ENCODE assay signal across 9 cellular contexts in the genomic region with DNA sequence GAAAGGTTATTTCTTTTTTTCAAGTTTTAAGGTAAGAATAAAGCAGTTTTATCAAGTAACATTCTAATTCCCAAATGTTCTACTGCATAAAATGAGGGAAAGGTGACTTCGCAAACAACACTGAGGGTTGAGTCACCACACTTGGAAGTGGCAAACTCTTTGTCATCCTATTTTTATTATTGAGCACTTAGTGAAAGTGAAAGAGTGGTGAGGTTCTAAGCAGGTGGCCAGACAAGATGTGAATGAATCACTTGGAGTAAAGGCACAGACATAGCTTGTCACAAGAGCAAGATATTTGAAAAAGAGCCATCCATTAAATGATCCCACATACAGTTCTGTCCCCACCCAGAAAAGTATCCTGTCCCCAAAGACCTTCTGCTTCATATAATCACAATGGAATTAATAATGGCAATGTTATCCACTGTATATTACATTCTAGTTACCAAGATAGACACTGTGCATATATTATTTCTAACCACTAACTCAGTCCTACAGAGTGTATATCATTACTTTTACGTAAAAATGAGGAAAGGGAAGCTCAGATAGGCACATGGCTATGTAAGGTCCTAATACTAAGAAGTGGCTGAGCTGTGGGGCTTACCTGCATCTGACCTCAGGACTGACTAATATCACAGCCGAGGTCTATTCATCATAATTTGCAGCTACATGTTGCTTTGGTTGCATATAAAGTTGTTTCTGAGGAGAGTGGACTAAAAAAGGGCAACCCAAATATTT.
DNase-seq lines count a peak whose midpoint lies in the region; ATAC-seq and TF ChIP-seq lines count a peak whose summit lies in the region.
"Had no signal": no experiment of that assay in that cellular context is flagged by ENCODE, and none has a peak within 500 bp of the region (broad histone marks: within the 10 kb centered on the region; RNA-seq: fewer than 3 reads in every experiment).

No MANE protein-coding gene starts in this region.

- no peaks in the 10 kb centered on the region for H3K9me3 Mint-ChIP-seq in activated CD4-positive, alpha-beta T cell treated with anti-CD3 and anti-CD28 coated beads, Interleukin-2, amount 10 ng/mL, durations not matched to agents 7 days and 5 days
- peaks cover 0 to 3% of the 10 kb centered on the region in 2 donors for H3K9me3 Mint-ChIP-seq in activated T-cell treated with anti-CD3 and anti-CD28 coated beads, Interleukin-2, amount 50 U/mL, for 72 hours

- no TSS peak for BruUV-seq in PC-3 (replicated peaks; lab: Mats Ljungman, UMichigan)

- CTCF ChIA-PET in GM10248 (lab: Yijun Ruan, JAX) (no interaction called here), PC-3 (lab: Charles Lee) (interaction anchor here (0.6 kb wide), 2 partner anchors 199 to 563 kb away, joined by 3 read pairs; no protein-coding TSS in a partner anchor)
- CTCF ChIA-PET in activated CD4-positive, alpha-beta T cell treated with anti-CD3 and anti-CD28 coated beads, Interleukin-2, amount 10 ng/mL, durations not matched to agents 7 days and 5 days (lab: Charles Lee) = no interaction called here

- no peaks in the 10 kb centered on the region for H3K9me2 ChIP-seq in PC-3 (replicated peaks; ENCODE audit: low read length)

- no peak overlapping the region for H3K4me3 Mint-ChIP-seq in activated CD4-positive, alpha-beta T cell treated with anti-CD3 and anti-CD28 coated beads, Interleukin-2, amount 10 ng/mL, durations not matched to agents 7 days and 5 days
- H3K4me3 Mint-ChIP-seq in activated T-cell treated with anti-CD3 and anti-CD28 coated beads, Interleukin-2, amount 50 U/mL, for 72 hours = no peak overlapping the region

- H4K20me1 ChIP-seq in PC-3 (ENCODE audit: low read length) = no peaks in the 10 kb centered on the region

- H2AFZ ChIP-seq in PC-3 (ENCODE audit: low read length) = no peak overlapping the region

- peak overlapping the region; percentile 47 for H3K27ac ChIP-seq in PC-3 (ENCODE audit: low read length)

- H3K4me1 Mint-ChIP-seq in activated CD4-positive, alpha-beta T cell treated with anti-CD3 and anti-CD28 coated beads, Interleukin-2, amount 10 ng/mL, durations not matched to agents 7 days and 5 days = no peaks in the 10 kb centered on the region
- no peaks in the 10 kb centered on the region for H3K4me1 Mint-ChIP-seq in activated T-cell treated with anti-CD3 and anti-CD28 coated beads, Interleukin-2, amount 50 U/mL, for 72 hours (ENCODE audit: low read depth)

- no peaks in the 10 kb centered on the region for H3K36me3 Mint-ChIP-seq in activated CD4-positive, alpha-beta T cell treated with anti-CD3 and anti-CD28 coated beads, Interleukin-2, amount 10 ng/mL, durations not matched to agents 7 days and 5 days (ENCODE audit: low read depth)
- H3K36me3 Mint-ChIP-seq in activated T-cell treated with anti-CD3 and anti-CD28 coated beads, Interleukin-2, amount 50 U/mL, for 72 hours (ENCODE audit: insufficient read depth in 2 of 2) = no peaks in the 10 kb centered on the region

- H3K27me3 Mint-ChIP-seq in activated CD4-positive, alpha-beta T cell treated with anti-CD3 and anti-CD28 coated beads, Interleukin-2, amount 10 ng/mL, durations not matched to agents 7 days and 5 days = no peaks in the 10 kb centered on the region
- H3K27me3 Mint-ChIP-seq in activated T-cell treated with anti-CD3 and anti-CD28 coated beads, Interleukin-2, amount 50 U/mL, for 72 hours (ENCODE audit: low read depth) = no peaks in the 10 kb centered on the region

- H3K4me1 ChIP-seq in PC-3 (ENCODE audit: insufficient read depth, low read length) = peaks cover 17% of the 10 kb centered on the region

- H3K4me3 ChIP-seq in PC-3 (ENCODE audit: low read length) = 0 out of 2 replicates have a peak overlapping the region, but pooled peaks have one; percentile 13

- no peaks in the 10 kb centered on the region for H3K27me3 ChIP-seq in PC-3 (ENCODE audit: low read length)

- H3K79me2 ChIP-seq in PC-3 (ENCODE audit: low read length) = no peaks in the 10 kb centered on the region

- no peaks in the 10 kb centered on the region for H3F3A ChIP-seq in PC-3 (ENCODE audit: low read length, unreplicated experiment)

- DNase-seq in GM10248 (ENCODE audit: extremely low spot score) (peak; percentile 31), PC-3 (peak; percentile 82)
- DNase-seq in activated CD4-positive, alpha-beta T cell treated with anti-CD3 and anti-CD28 coated beads, Interleukin-2, amount 10 ng/mL, durations not matched to agents 7 days and 5 days = no peak
- DNase-seq in activated T-cell treated with anti-CD3 and anti-CD28 coated beads, Interleukin-2, amount 50 U/mL, for 72 hours = no peak
- DNase-seq in central memory CD4-positive, alpha-beta T cell = no peak
- DNase-seq: stimulated activated CD4-positive, alpha-beta T cell treated with anti-CD3 and anti-CD28 coated beads, Interleukin-4, amount 100 ng/mL, for 24 hours had no signal

- peak; percentile 79 for ATAC-seq in GM19455 (IDR thresholded peaks at IDR 0.05; ENCODE audit: unreplicated experiment)
- ATAC-seq in HG02973 (IDR thresholded peaks at IDR 0.05; ENCODE audit: unreplicated experiment) = peak; percentile 100
- peak; percentile 99 for ATAC-seq in PC-3
- ATAC-seq in activated T-cell treated with anti-CD3 and anti-CD28 coated beads, Interleukin-2, amount 50 U/mL, for 72 hours (replicated peaks in 1 of 2) = no peak
- ATAC-seq in SK-N-SH treated with all-trans-retinoic acid at 6 μM for 48 hours = no peak

- no peak overlapping the region for H3K9ac ChIP-seq in PC-3 (ENCODE audit: low read length)

- TF ChIP-seq CTCF in GM10248 (IDR thresholded peaks at IDR 0.05; ENCODE audit: control extremely low read depth, extremely low read depth, low read depth, missing control alignments) (no peak), PC-3 (conservative IDR thresholded peaks at IDR 0.05; ENCODE audit: low read depth, low read length) (no peak)

- no peaks in the 10 kb centered on the region for H3K36me3 ChIP-seq in PC-3 (ENCODE audit: low read depth, low read length)

- no peak overlapping the region for H3K27ac Mint-ChIP-seq in activated CD4-positive, alpha-beta T cell treated with anti-CD3 and anti-CD28 coated beads, Interleukin-2, amount 10 ng/mL, durations not matched to agents 7 days and 5 days
- H3K27ac Mint-ChIP-seq in activated T-cell treated with anti-CD3 and anti-CD28 coated beads, Interleukin-2, amount 50 U/mL, for 72 hours = no peak overlapping the region

- H3K9me3 ChIP-seq in PC-3 (ENCODE audit: low read length) = no peaks in the 10 kb centered on the region

- peak overlapping the region; percentile 68 for H3K4me2 ChIP-seq in PC-3 (ENCODE audit: low read length)

- intact Hi-C loops in PC-3 (cut with micrococcal nuclease) = no loop called here

- POLR2A ChIA-PET in GM10248 (lab: Yijun Ruan, JAX) (no interaction called here), PC-3 (lab: Charles Lee; ENCODE audit: unreplicated experiment) (no interaction called here)
- POLR2A ChIA-PET in activated CD4-positive, alpha-beta T cell treated with anti-CD3 and anti-CD28 coated beads, Interleukin-2, amount 10 ng/mL, durations not matched to agents 7 days and 5 days (lab: Charles Lee) = no interaction called here

TF ChIP-seq in SK-N-SH treated with all-trans-retinoic acid at 6 μM for 48 hours, 23 proteins besides CTCF, POLR2A, EP300 and RAD21 (continues in another document):
- TF ChIP-seq SNAI2 (CRISPR knock-in tag; IDR thresholded peaks at IDR 0.05) = no peak
- TF ChIP-seq ZNF8 (CRISPR knock-in tag; IDR thresholded peaks at IDR 0.05) = no peak
- no peak for TF ChIP-seq TOX (CRISPR knock-in tag; IDR thresholded peaks at IDR 0.05; ENCODE audit: borderline replicate concordance)
- TF ChIP-seq ZFP30 (CRISPR knock-in tag; IDR thresholded peaks at IDR 0.05) = no peak
- no peak for TF ChIP-seq ZNF565 (CRISPR knock-in tag; conservative IDR thresholded peaks at IDR 0.05; ENCODE audit: low read depth)
- TF ChIP-seq, protein P1, sequence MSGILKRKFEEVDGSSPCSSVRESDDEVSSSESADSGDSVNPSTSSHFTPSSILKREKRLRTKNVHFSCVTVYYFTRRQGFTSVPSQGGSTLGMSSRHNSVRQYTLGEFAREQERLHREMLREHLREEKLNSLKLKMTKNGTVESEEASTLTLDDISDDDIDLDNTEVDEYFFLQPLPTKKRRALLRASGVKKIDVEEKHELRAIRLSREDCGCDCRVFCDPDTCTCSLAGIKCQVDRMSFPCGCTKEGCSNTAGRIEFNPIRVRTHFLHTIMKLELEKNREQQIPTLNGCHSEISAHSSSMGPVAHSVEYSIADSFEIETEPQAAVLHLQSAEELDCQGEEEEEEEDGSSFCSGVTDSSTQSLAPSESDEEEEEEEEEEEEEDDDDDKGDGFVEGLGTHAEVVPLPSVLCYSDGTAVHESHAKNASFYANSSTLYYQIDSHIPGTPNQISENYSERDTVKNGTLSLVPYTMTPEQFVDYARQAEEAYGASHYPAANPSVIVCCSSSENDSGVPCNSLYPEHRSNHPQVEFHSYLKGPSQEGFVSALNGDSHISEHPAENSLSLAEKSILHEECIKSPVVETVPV (CRISPR knock-in tag; IDR thresholded peaks at IDR 0.05) = no peak
- TF ChIP-seq ZFP3 (CRISPR knock-in tag; IDR thresholded peaks at IDR 0.05) = no peak
- TF ChIP-seq ARNTL (CRISPR knock-in tag; IDR thresholded peaks at IDR 0.05; ENCODE audit: borderline replicate concordance, low read depth) = no peak
- TF ChIP-seq ESRRG (CRISPR knock-in tag; IDR thresholded peaks at IDR 0.05) = no peak
- no peak for TF ChIP-seq OSR1 (CRISPR knock-in tag; IDR thresholded peaks at IDR 0.05)
- no peak for TF ChIP-seq PPARA (CRISPR knock-in tag; IDR thresholded peaks at IDR 0.05; ENCODE audit: borderline replicate concordance)
- no peak for TF ChIP-seq CSDC2 (CRISPR knock-in tag; IDR thresholded peaks at IDR 0.05)

Comparison
In these comparisons a context has a peak if more than half of its experiments do, and no peak if none do; other contexts are left out.
1. DNase-seq: peak in GM10248 (single experiment) and PC-3 (single experiment); none in activated CD4-positive, alpha-beta T cell treated with anti-CD3 and anti-CD28 coated beads, Interleukin-2, amount 10 ng/mL, durations not matched to agents 7 days and 5 days (single experiment), activated T-cell treated with anti-CD3 and anti-CD28 coated beads, Interleukin-2, amount 50 U/mL, for 72 hours (0 of 2) and central memory CD4-positive, alpha-beta T cell (single experiment).
2. ATAC-seq: peak in GM19455 (single experiment), HG02973 (single experiment) and PC-3 (single experiment); none in activated T-cell treated with anti-CD3 and anti-CD28 coated beads, Interleukin-2, amount 50 U/mL, for 72 hours (0 of 2) and SK-N-SH treated with all-trans-retinoic acid at 6 μM for 48 hours (single experiment).